Comparison of ENCODE assay signal across 1 cellular context in the genomic region with DNA sequence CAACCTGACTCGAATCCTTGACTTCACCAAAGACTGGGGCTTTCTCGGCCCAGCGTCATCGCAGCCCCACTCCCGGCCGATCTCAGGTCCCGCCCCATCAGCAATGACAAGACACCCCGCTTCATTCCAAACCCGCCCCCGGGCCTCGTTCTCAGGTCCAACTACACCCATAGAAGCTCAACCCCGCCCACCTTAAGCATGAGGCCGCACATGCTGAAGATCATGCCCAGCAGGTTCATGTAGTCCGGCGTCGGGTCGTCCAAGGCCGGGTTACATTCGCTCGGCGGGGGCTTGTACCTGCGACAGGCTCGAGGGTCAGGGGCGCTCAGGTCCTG.
TF ChIP-seq lines count a peak whose summit lies in the region.

No MANE protein-coding gene starts in this region.

TF ChIP-seq in endothelial cell of umbilical vein, 7 proteins besides CTCF, POLR2A, EP300 and RAD21:
- TF ChIP-seq, protein P1, sequence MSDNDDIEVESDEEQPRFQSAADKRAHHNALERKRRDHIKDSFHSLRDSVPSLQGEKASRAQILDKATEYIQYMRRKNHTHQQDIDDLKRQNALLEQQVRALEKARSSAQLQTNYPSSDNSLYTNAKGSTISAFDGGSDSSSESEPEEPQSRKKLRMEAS (IDR thresholded peaks at IDR 0.05; ENCODE audit: insufficient read depth, insufficient read length), result no peak
- TF ChIP-seq EZH2 (IDR thresholded peaks at IDR 0.05; ENCODE audit: borderline replicate concordance, low read depth, low read length, severe bottlenecking) (no peak), POLR2AphosphoS5 (IDR thresholded peaks at IDR 0.05; ENCODE audit: insufficient read depth, low read depth, low read length) (no peak), FOS (IDR thresholded peaks at IDR 0.05; ENCODE audit: borderline replicate concordance, insufficient read depth, low read length) (no peak), MYC (IDR thresholded peaks at IDR 0.05; ENCODE audit: low read depth, low read length) (no peak), JUN (IDR thresholded peaks at IDR 0.05; ENCODE audit: borderline replicate concordance, insufficient read depth, insufficient read length, low read depth) (no peak), GATA2 (IDR thresholded peaks at IDR 0.05; ENCODE audit: insufficient read depth, insufficient read length, low read depth, low read length) (no peak)
